In genomic region chr1:23701310-23701709, GRCh38 we compare ENCODE assay signal across 1 cellular context.
TF ChIP-seq lines count a peak whose summit lies in the region.

No MANE protein-coding gene starts in this region.

TF ChIP-seq in H1, 55 proteins besides CTCF, POLR2A, EP300 and RAD21:
- TF ChIP-seq HDAC6 (IDR thresholded peaks at IDR 0.05; ENCODE audit: low read depth, low read length) (no peak), RFX5 (IDR thresholded peaks at IDR 0.05; ENCODE audit: borderline replicate concordance, low read depth, low read length) (no peak), POLR2AphosphoS5 (IDR thresholded peaks at IDR 0.05; ENCODE audit: low read depth, low read length) (peak; percentile 60; the same call in 1 of the 2 replicates), SIX5 (IDR thresholded peaks at IDR 0.05; ENCODE audit: low read depth, low read length) (no peak)
